ENCODE assay signal across 18 cellular contexts in the genomic region with DNA sequence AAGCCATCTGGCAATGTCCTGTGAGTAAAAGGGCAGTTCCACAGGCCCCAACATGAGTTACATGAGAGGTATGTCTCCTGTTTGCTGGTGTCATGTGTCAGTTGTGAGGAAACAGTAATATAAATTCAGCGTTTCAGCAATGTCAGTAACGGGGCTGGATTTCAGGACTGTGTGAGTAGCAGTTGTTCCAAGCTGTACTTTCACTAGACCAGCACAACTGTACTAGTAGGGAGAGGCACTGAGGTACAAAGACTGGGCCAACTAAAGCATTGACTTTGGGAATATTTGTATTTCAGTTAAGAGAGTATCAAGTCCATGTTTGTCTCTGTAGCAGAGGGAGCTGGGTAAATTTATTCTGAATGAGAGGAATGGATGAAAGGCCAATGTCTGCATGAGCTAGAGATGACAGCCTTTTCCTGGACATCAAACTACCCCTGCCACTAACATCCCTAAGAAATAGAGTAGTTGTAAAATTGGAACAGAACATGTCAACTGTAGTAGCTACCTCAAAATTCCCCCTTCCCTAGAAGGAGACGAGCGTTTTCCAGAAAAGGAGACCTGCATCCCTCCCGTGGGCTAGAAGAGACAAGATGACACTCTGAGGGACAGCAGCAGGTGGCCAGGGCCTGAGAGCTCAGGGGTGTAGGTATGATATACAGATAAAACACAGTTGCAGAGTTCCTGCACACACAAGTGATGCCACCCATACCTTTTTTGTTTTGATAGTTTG. TPM values are rescaled to one million over a fixed set of nuclear protein-coding genes. Genes with fewer than 3 reads are reported as not detected.
DNase-seq lines count a peak whose midpoint lies in the region; ATAC-seq and TF ChIP-seq lines count a peak whose summit lies in the region.
"Had no signal": no experiment of that assay in that cellular context is flagged by ENCODE, and none has a peak within 500 bp of the region (broad histone marks: within the 10 kb centered on the region; RNA-seq: fewer than 3 reads in every experiment).

No MANE protein-coding gene starts in this region.

- H3K4me1 Mint-ChIP-seq in nephron progenitor cell: peaks cover 11% of the 10 kb centered on the region
- H3K4me1 Mint-ChIP-seq: activated CD4-positive, alpha-beta T cell treated with anti-CD3 and anti-CD28 coated beads for 36 hours; stimulated activated memory B cell treated with anti-CD40 and anti-IgM and Interleukin-4, amounts not matched to agents 10 μg/mL and 1 μg/mL and 100 μg/mL, for 72 hours had no signal

- H3K79me2 ChIP-seq in GM23248 (ENCODE audit: insufficient read depth): peaks cover 6% of the 10 kb centered on the region; the same call in 1 of the 2 replicates
- H3K79me2 ChIP-seq: parathyroid adenoma had no signal

- peak overlapping the region; percentile 27; the same call in 1 of the 2 replicates for H3K9ac ChIP-seq in GM23248
- H3K9ac ChIP-seq: parathyroid adenoma had no signal

- H3K4me2 ChIP-seq in GM23248 (ENCODE audit: unreplicated experiment): no peak overlapping the region

- no peak overlapping the region for H3K4me3 ChIP-seq in GM23248
- H3K4me3 ChIP-seq: ascending aorta, lung had no signal

- H3K9me3 ChIP-seq in GM23248 (ENCODE audit: low read depth): no peaks in the 10 kb centered on the region
- H3K9me3 ChIP-seq: ascending aorta had no signal

- peaks cover 73% of the 10 kb centered on the region for H3K36me3 Mint-ChIP-seq in nephron progenitor cell (ENCODE audit: low read depth)

- H3K9me2 ChIP-seq in GM23248 (ENCODE audit: insufficient read depth): no peaks in the 10 kb centered on the region

- no peaks in the 10 kb centered on the region for H3K9me3 Mint-ChIP-seq in nephron progenitor cell
- H3K9me3 Mint-ChIP-seq: effector memory CD8-positive, alpha-beta T cell; stimulated activated memory B cell treated with anti-CD40 and anti-IgM and Interleukin-4, amounts not matched to agents 10 μg/mL and 1 μg/mL and 100 μg/mL, for 72 hours had no signal

- H3K27me3 Mint-ChIP-seq in nephron progenitor cell (ENCODE audit: low read depth, poor library complexity): no peaks in the 10 kb centered on the region
- H3K27me3 Mint-ChIP-seq: activated CD4-positive, alpha-beta T cell treated with anti-CD3 and anti-CD28 coated beads for 36 hours; effector memory CD8-positive, alpha-beta T cell; stimulated activated memory B cell treated with anti-CD40 and anti-IgM and Interleukin-4, amounts not matched to agents 10 μg/mL and 1 μg/mL and 100 μg/mL, for 72 hours had no signal

- peaks cover 7% of the 10 kb centered on the region; the same call in 1 of the 2 replicates for H3K4me1 ChIP-seq in GM23248 (ENCODE audit: insufficient read depth)
- H3K4me1 ChIP-seq: ascending aorta, parathyroid adenoma had no signal

- H3K27me3 ChIP-seq in GM23248 (replicated peaks; ENCODE audit: insufficient read depth): no peaks in the 10 kb centered on the region
- H3K27me3 ChIP-seq: ascending aorta had no signal

- H3K27ac ChIP-seq in GM23248: peak overlapping the region; percentile 43; the same call in 1 of the 2 replicates
- H3K27ac ChIP-seq: ascending aorta, parathyroid adenoma had no signal

- TF ChIP-seq CTCF in nephron progenitor cell (IDR thresholded peaks at IDR 0.05): no peak

- DNase-seq in GM23248 (peak; percentile 62), dedifferentiated amniotic fluid mesenchymal stem cell (ENCODE audit: extremely low spot score) (peak; percentile 82), nephron progenitor cell (no peak), medulla oblongata (ENCODE audit: extremely low spot score) (no peak), germinal center (ENCODE audit: low spot score) (no peak)
- DNase-seq: activated CD4-positive, alpha-beta T cell treated with anti-CD3 and anti-CD28 coated beads for 36 hours; activated T-cell treated with anti-CD3 and anti-CD28 coated beads, Interleukin-2, amount 50 U/mL, for 48 hours; DMS79; effector memory CD8-positive, alpha-beta T cell; MV-4-11; stimulated activated CD4-positive, alpha-beta T cell treated with anti-CD3 and anti-CD28 coated beads, Interleukin-1b, Interleukin-23, amount 100 ng/mL, for 48 hours; T-helper 1 cell had no signal

- ATAC-seq in HG02840 (IDR thresholded peaks at IDR 0.05; ENCODE audit: low FRiP score, unreplicated experiment): no peak
- ATAC-seq: activated CD4-positive, alpha-beta T cell treated with anti-CD3 and anti-CD28 coated beads for 36 hours; effector memory CD8-positive, alpha-beta T cell; stimulated activated memory B cell treated with anti-CD40 and anti-IgM and Interleukin-4, amounts not matched to agents 10 μg/mL and 1 μg/mL and 100 μg/mL, for 72 hours had no signal

- no peaks in the 10 kb centered on the region for H3F3A ChIP-seq in GM23248 (ENCODE audit: insufficient read depth)

- in situ Hi-C loops in GM23248 (cut with MboI): no loop called here

- H4K20me1 ChIP-seq in GM23248 (ENCODE audit: insufficient read depth): no peaks in the 10 kb centered on the region

- H2AFZ ChIP-seq in GM23248: no peak overlapping the region
- H2AFZ ChIP-seq: parathyroid adenoma had no signal

- no peak overlapping the region for H3K4me3 Mint-ChIP-seq in nephron progenitor cell
- H3K4me3 Mint-ChIP-seq: activated CD4-positive, alpha-beta T cell treated with anti-CD3 and anti-CD28 coated beads for 36 hours; effector memory CD8-positive, alpha-beta T cell; stimulated activated memory B cell treated with anti-CD40 and anti-IgM and Interleukin-4, amounts not matched to agents 10 μg/mL and 1 μg/mL and 100 μg/mL, for 72 hours had no signal

- H3K36me3 ChIP-seq in GM23248 (ENCODE audit: low read depth): peaks cover 15% of the 10 kb centered on the region

- 72 to 77% methylated on average over 5 of the region's 5 CpGs for WGBS in GM23248 (ENCODE audit: low coverage in 1 of 2, low lambda C conversion rate in 2 of 2, missing lambda C conversion rate in 2 of 2), 2 experiments

- peak overlapping the region; percentile 71 for H3K27ac Mint-ChIP-seq in nephron progenitor cell
- H3K27ac Mint-ChIP-seq: activated CD4-positive, alpha-beta T cell treated with anti-CD3 and anti-CD28 coated beads for 36 hours; stimulated activated memory B cell treated with anti-CD40 and anti-IgM and Interleukin-4, amounts not matched to agents 10 μg/mL and 1 μg/mL and 100 μg/mL, for 72 hours had no signal

RNA-seq across cellular contexts. Expression of a gene that starts 24.4 kb away (rescaled TPM):
- 82.8 and 98.5 TPM in 2 replicates for total RNA-seq in GM23248 (2014; rRNA removed; shearing (Covaris generic))
- 147 and 150 TPM in 2 replicates for polyA plus RNA-seq in GM23248 (2016; fragmentation: Nextera tagmentation; extraction: Ambion mirVana)

RNA-seq across cellular contexts. Expression of a gene that starts 24.5 kb away (rescaled TPM):
- 2.0 and 4.3 TPM in 2 replicates for total RNA-seq in GM23248 (2014; rRNA removed; shearing (Covaris generic))
- polyA plus RNA-seq in GM23248 (2016; fragmentation: Nextera tagmentation; extraction: Ambion mirVana): 3.2 and 3.6 TPM in 2 replicates

RNA-seq across cellular contexts. Expression of a gene that starts 35.3 kb away (rescaled TPM):
- not detected in 2 replicates for total RNA-seq in GM23248 (2014; rRNA removed; shearing (Covaris generic))
- not detected in 2 replicates for polyA plus RNA-seq in GM23248 (2016; fragmentation: Nextera tagmentation; extraction: Ambion mirVana)
- total RNA-seq: activated CD4-positive, alpha-beta T cell treated with anti-CD3 and anti-CD28 coated beads for 36 hours; ascending aorta; lung; OCI-LY7 had no signal
- polyA plus RNA-seq: lung had no signal

RNA-seq across cellular contexts. Expression of a gene that starts 48.9 kb away (rescaled TPM):
- total RNA-seq in GM23248 (2014; rRNA removed; shearing (Covaris generic)): not detected in 2 replicates
- not detected in 2 replicates for polyA plus RNA-seq in GM23248 (2016; fragmentation: Nextera tagmentation; extraction: Ambion mirVana)
- total RNA-seq: activated CD4-positive, alpha-beta T cell treated with anti-CD3 and anti-CD28 coated beads for 36 hours; ascending aorta; lung; OCI-LY7 had no signal
- polyA plus RNA-seq: lung had no signal

RNA-seq across cellular contexts. Expression of a gene that starts 54.7 kb away (rescaled TPM):
- total RNA-seq in GM23248 (2014; rRNA removed; shearing (Covaris generic)): not detected in 2 replicates
- polyA plus RNA-seq in GM23248 (2016; fragmentation: Nextera tagmentation; extraction: Ambion mirVana): not detected in 2 replicates
- total RNA-seq: activated CD4-positive, alpha-beta T cell treated with anti-CD3 and anti-CD28 coated beads for 36 hours; ascending aorta; lung; OCI-LY7 had no signal
- polyA plus RNA-seq: lung had no signal

Comparison
In these comparisons a context has a peak if more than half of its experiments do, and no peak if none do; other contexts are left out.
1. DNase-seq: peak in GM23248 (single experiment) and dedifferentiated amniotic fluid mesenchymal stem cell (single experiment); none in nephron progenitor cell (single experiment), medulla oblongata (single experiment) and germinal center (single experiment).